21 cellular contexts compared by ENCODE assay signal in the genomic region with DNA sequence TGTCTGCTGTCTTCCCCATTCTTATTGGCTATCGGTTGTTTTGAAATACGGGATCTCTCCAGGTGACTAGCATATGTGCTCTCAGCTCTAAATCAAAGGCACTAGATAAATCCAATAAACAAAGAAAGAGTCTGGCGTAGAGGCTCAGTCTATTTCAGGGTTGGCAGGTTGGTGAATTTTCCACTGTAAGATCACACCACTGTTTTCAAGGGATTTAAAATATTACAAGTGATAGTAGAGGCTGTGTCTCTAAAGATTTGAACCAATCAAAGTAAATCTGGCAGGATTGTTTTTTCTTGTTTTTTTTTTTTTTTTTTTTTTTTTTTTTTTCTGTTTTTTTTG.
A peak's percentile ranks its signal among the peaks of the same experiment; 100 is the strongest.
DNase-seq lines count a peak whose midpoint lies in the region; ATAC-seq and TF ChIP-seq lines count a peak whose summit lies in the region.
"Had no signal": no experiment of that assay in that cellular context is flagged by ENCODE, and none has a peak within 500 bp of the region (broad histone marks: within the 10 kb centered on the region; RNA-seq: fewer than 3 reads in every experiment).

No MANE protein-coding gene starts in this region.

- H3K9me3 ChIP-seq in heart right ventricle (peaks cover 0 to 3% (median 0%) of the 10 kb centered on the region in 11 donors), right atrium auricular region (no peaks in the 10 kb centered on the region), osteoblast (ENCODE audit: low read depth, low read length) (no peaks in the 10 kb centered on the region), aorta (ENCODE audit: control insufficient read depth, low read length) (no peaks in the 10 kb centered on the region)
- H3K9me3 ChIP-seq: A549, Caco-2 had no signal

- 29 to 50% methylated on average over 3 of the region's 3 CpGs for WGBS in heart right ventricle, 2 donors
- 46 to 47% methylated on average over 3 of the region's 3 CpGs for WGBS in aorta, 2 donors

- no peak for DNase-seq in heart right ventricle
- DNase-seq in right atrium auricular region (ENCODE audit: low spot score) = no peak
- DNase-seq in NCI-H82 treated with DMSO at 0.1 percent for 48 hours (lab: John Stamatoyannopoulos, UW; ENCODE audit: unreplicated experiment) = peak; percentile 45
- DNase-seq in osteoblast (ENCODE audit: insufficient read length, low spot score, missing footprints) = no peak
- DNase-seq in aorta = no peak
- no peak for DNase-seq in omental fat pad (ENCODE audit: low spot score)
- DNase-seq in SW 1271 (lab: John Stamatoyannopoulos, UW) = no peak
- DNase-seq: AML-193; Caco-2; CD4-positive, alpha-beta T cell; HCEC 1CT; NCI-H1048; NCI-H1694; NCI-H2081; NCI-H2171 treated with DMSO at 0.1 percent for 48 hours; NCI-H446; NCI-H524 treated with DMSO at 0.1 percent for 48 hours; NCI-H774; PC-9 had no signal

- H3K79me2 ChIP-seq in osteoblast (ENCODE audit: insufficient read depth, low read length) = no peaks in the 10 kb centered on the region

- ATAC-seq in heart right ventricle (peak in 5 of 8 donors; percentile 28 to 53 (median 50)), aorta (ENCODE audit: low FRiP score) (peak; percentile 45), omental fat pad (ENCODE audit: low FRiP score) (no peak)
- ATAC-seq: A549 had no signal

- H3K4me3 ChIP-seq in heart right ventricle (no peak overlapping the region), right atrium auricular region (no peak overlapping the region), osteoblast (ENCODE audit: insufficient read depth, low read length) (no peak overlapping the region), aorta (ENCODE audit: low read length in 2 of 2) (no peak overlapping the region)
- H3K4me3 ChIP-seq: A549; BLaER1 treated with 17β-estradiol and CSF1 and Interleukin-3, amounts not matched to agents 10 nM and 100 nM; PC-9 had no signal

- H3K4me1 ChIP-seq in heart right ventricle (peaks cover 0 to 6% (median 0%) of the 10 kb centered on the region in 9 donors), right atrium auricular region (no peaks in the 10 kb centered on the region), osteoblast (ENCODE audit: insufficient read depth, low read length) (no peaks in the 10 kb centered on the region), aorta (ENCODE audit: control insufficient read depth in 1 of 2, insufficient read depth in 2 of 2, low read length in 2 of 2) (no peaks in the 10 kb centered on the region)
- H3K4me1 ChIP-seq: A549, Caco-2 had no signal

- H3K27ac ChIP-seq in heart right ventricle (no peak overlapping the region), right atrium auricular region (no peak overlapping the region), osteoblast (ENCODE audit: low read depth, low read length) (no peak overlapping the region), aorta (ENCODE audit: low read depth in 1 of 2, low read length in 2 of 2) (no peak overlapping the region)
- H3K27ac ChIP-seq: A549; BLaER1 treated with 17β-estradiol and CSF1 and Interleukin-3, amounts not matched to agents 10 nM and 100 nM; PC-9 had no signal

- H3K27me3 ChIP-seq in heart right ventricle = peaks cover 0 to 13% (median 0%) of the 10 kb centered on the region in 7 donors
- no peaks in the 10 kb centered on the region for H3K27me3 ChIP-seq in right atrium auricular region
- H3K27me3 ChIP-seq in osteoblast (ENCODE audit: insufficient read depth, low read length) = no peaks in the 10 kb centered on the region
- H3K27me3 ChIP-seq in aorta (ENCODE audit: control insufficient read depth in 1 of 2, insufficient read depth in 2 of 2, low read length in 1 of 2) = no peaks in the 10 kb centered on the region
- H3K27me3 ChIP-seq: BLaER1 treated with 17β-estradiol and CSF1 and Interleukin-3, amounts not matched to agents 10 nM and 100 nM had no signal

- H2AFZ ChIP-seq in osteoblast (ENCODE audit: low read length) = peak overlapping the region; percentile 46
- H2AFZ ChIP-seq: PC-9 had no signal

- no peaks in the 10 kb centered on the region for H3K36me3 ChIP-seq in heart right ventricle
- no peaks in the 10 kb centered on the region for H3K36me3 ChIP-seq in right atrium auricular region
- H3K36me3 ChIP-seq in osteoblast (ENCODE audit: insufficient read depth, low read length) = no peaks in the 10 kb centered on the region
- no peaks in the 10 kb centered on the region for H3K36me3 ChIP-seq in aorta (ENCODE audit: control insufficient read depth in 1 of 2, insufficient read depth in 2 of 2, low read length in 1 of 2)
- H3K36me3 ChIP-seq: BLaER1 treated with 17β-estradiol and CSF1 and Interleukin-3, amounts not matched to agents 10 nM and 100 nM had no signal

- H4K20me1 ChIP-seq in osteoblast (ENCODE audit: insufficient read depth, low read length) = no peaks in the 10 kb centered on the region
- H4K20me1 ChIP-seq: BLaER1 treated with 17β-estradiol and CSF1 and Interleukin-3, amounts not matched to agents 10 nM and 100 nM had no signal

- intact Hi-C loops in heart right ventricle (cut with DNase I) (no loop called here), aorta (cut with DNase I) (no loop called here)

- no peak overlapping the region for H3K4me2 ChIP-seq in osteoblast (ENCODE audit: insufficient read depth, low read length)
- H3K4me2 ChIP-seq: A549; BLaER1 treated with 17β-estradiol and CSF1 and Interleukin-3, amounts not matched to agents 10 nM and 100 nM; PC-9 had no signal

- TF ChIP-seq CTCF in heart right ventricle (IDR thresholded peaks at IDR 0.05) = no peak
- no peak for TF ChIP-seq CTCF in right atrium auricular region (IDR thresholded peaks at IDR 0.05)
- TF ChIP-seq CTCF in osteoblast (IDR thresholded peaks at IDR 0.05; ENCODE audit: extremely low read depth, low read depth, low read length) = no peak
- no peak for TF ChIP-seq CTCF in omental fat pad (IDR thresholded peaks at IDR 0.05)
